17 cellular contexts compared by ENCODE assay signal in genomic region chr3:58112185-58112535, GRCh38.
DNase-seq lines count a peak whose midpoint lies in the region; ATAC-seq, FAIRE-seq and TF ChIP-seq lines count a peak whose summit lies in the region.
"Had no signal": no experiment of that assay in that cellular context is flagged by ENCODE, and none has a peak within 500 bp of the region (broad histone marks: within the 10 kb centered on the region; RNA-seq: fewer than 3 reads in every experiment).

No MANE protein-coding gene starts in this region.

- no peaks in the 10 kb centered on the region for H3K9me1 ChIP-seq in keratinocyte (ENCODE audit: control insufficient read depth, extremely low read depth, insufficient read depth, low read length)

- dilution Hi-C loops in keratinocyte (cut with MboI; ENCODE audit: extremely low pct_ligation_motif_present, low sequenced_read_pairs) = no loop called here

- H3K4me1 Mint-ChIP-seq in CD8-positive, alpha-beta memory T cell = peaks cover 37 to 51% (median 46%) of the 10 kb centered on the region in 3 donors

- H3K27me3 Mint-ChIP-seq in CD8-positive, alpha-beta memory T cell = no peaks in the 10 kb centered on the region
- H3K27me3 Mint-ChIP-seq: activated CD4-positive, alpha-beta T cell treated with anti-CD3 and anti-CD28 coated beads, Interleukin-2, amount 10 ng/mL, durations not matched to agents 7 days and 5 days; activated naive CD4-positive, alpha-beta T cell treated with anti-CD3 and anti-CD28 coated beads, Interleukin-2, amount 50 U/mL, for 24 hours had no signal

- ATAC-seq in HG02642 (IDR thresholded peaks at IDR 0.05; ENCODE audit: poor library complexity, unreplicated experiment) = no peak

- H3K9me2 ChIP-seq in PC-9 (ENCODE audit: insufficient read depth) = no peaks in the 10 kb centered on the region

- H3K4me3 ChIP-seq in CD8-positive, alpha-beta memory T cell (ENCODE audit: low read length) = no peak overlapping the region
- no peak overlapping the region for H3K4me3 ChIP-seq in PC-9
- H3K4me3 ChIP-seq in keratinocyte (ENCODE audit: control insufficient read depth in 2 of 3, extremely low read depth in 1 of 3, insufficient read depth in 2 of 3, low read depth in 1 of 3, low read length in 3 of 3) = no peak overlapping the region
- H3K4me3 ChIP-seq in skin epidermis = peak overlapping the region in 1 of 7 experiments; percentile 7
- H3K4me3 ChIP-seq: SK-N-MC had no signal

- H3F3A ChIP-seq in PC-9 (ENCODE audit: insufficient read depth, low read depth) = peaks cover 34% of the 10 kb centered on the region

- peak overlapping the region in 5 of 7 donors; percentile 20 to 78 (median 52) for H3K4me3 Mint-ChIP-seq in CD8-positive, alpha-beta memory T cell
- H3K4me3 Mint-ChIP-seq: activated CD4-positive, alpha-beta T cell treated with anti-CD3 and anti-CD28 coated beads, Interleukin-2, amount 10 ng/mL, durations not matched to agents 7 days and 5 days; activated naive CD4-positive, alpha-beta T cell treated with anti-CD3 and anti-CD28 coated beads, Interleukin-2, amount 50 U/mL, for 24 hours; immature natural killer cell had no signal

- peaks cover 15% of the 10 kb centered on the region for H3K36me3 ChIP-seq in CD8-positive, alpha-beta memory T cell (ENCODE audit: insufficient read depth, low read length)
- H3K36me3 ChIP-seq in PC-9 (ENCODE audit: low read depth) (peaks cover 35% of the 10 kb centered on the region), keratinocyte (ENCODE audit: control insufficient read depth in 2 of 2, extremely low read depth in 1 of 2, insufficient read depth in 2 of 2, low read length in 2 of 2) (peaks cover 60 to 79% of the 10 kb centered on the region in 2 experiments)

- POLR2A ChIA-PET in CD8-positive, alpha-beta memory T cell (lab: Charles Lee) = no interaction called here
- POLR2A ChIA-PET in PC-9 (lab: Charles Lee; ENCODE audit: unreplicated experiment) = interaction anchor here (0.6 kb wide), 1 partner anchor 265 kb away, joined by 8 read pairs; no protein-coding TSS in a partner anchor

- FAIRE-seq in keratinocyte (lab: Jason Lieb, UNC) = no peak

- intact Hi-C loops in PC-9 (cut with micrococcal nuclease; ENCODE audit: unreplicated experiment) = loop anchor here (2.0 to 5.0 kb wide), 2 partner anchors 51 to 60 kb away; no protein-coding TSS in a partner anchor

- H3K9me3 ChIP-seq in CD8-positive, alpha-beta memory T cell (ENCODE audit: low read length) = no peaks in the 10 kb centered on the region
- H3K9me3 ChIP-seq in PC-9 (ENCODE audit: insufficient read depth, low read depth) (no peaks in the 10 kb centered on the region), keratinocyte (ENCODE audit: control insufficient read depth, low read depth, low read length) (no peaks in the 10 kb centered on the region)

- no peaks in the 10 kb centered on the region for H3K9me3 Mint-ChIP-seq in CD8-positive, alpha-beta memory T cell
- H3K9me3 Mint-ChIP-seq: activated CD4-positive, alpha-beta T cell treated with anti-CD3 and anti-CD28 coated beads, Interleukin-2, amount 10 ng/mL, durations not matched to agents 7 days and 5 days; activated naive CD4-positive, alpha-beta T cell treated with anti-CD3 and anti-CD28 coated beads, Interleukin-2, amount 50 U/mL, for 24 hours; immature natural killer cell had no signal

- H4K20me1 ChIP-seq in PC-9 (ENCODE audit: insufficient read depth) = peaks cover 20% of the 10 kb centered on the region
- H4K20me1 ChIP-seq in keratinocyte (ENCODE audit: control insufficient read depth, extremely low read depth, insufficient read depth, low read length) = peaks cover 31% of the 10 kb centered on the region

- H3K4me2 ChIP-seq in PC-9 (peak overlapping the region; percentile 63), keratinocyte (ENCODE audit: control insufficient read depth, extremely low read depth, insufficient read depth, low read depth, low read length) (no peak overlapping the region)

- H3K27ac ChIP-seq in CD8-positive, alpha-beta memory T cell (ENCODE audit: low read depth, low read length) = no peak overlapping the region
- peak overlapping the region; percentile 68 for H3K27ac ChIP-seq in PC-9
- peak overlapping the region; percentile 22 for H3K27ac ChIP-seq in keratinocyte (ENCODE audit: control insufficient read depth, insufficient read depth, low read length)
- peak overlapping the region in 18 of 21 experiments; percentile 31 to 81 (median 68) for H3K27ac ChIP-seq in skin epidermis
- H3K27ac ChIP-seq: SK-N-MC had no signal

- H2AFZ ChIP-seq in PC-9 (no peak overlapping the region), keratinocyte (ENCODE audit: control insufficient read depth, low read length) (no peak overlapping the region)

- peaks cover 27 to 52% (median 33%) of the 10 kb centered on the region in 3 donors for H3K36me3 Mint-ChIP-seq in CD8-positive, alpha-beta memory T cell

- no TSS peak for BruUV-seq in PC-9 (replicated peaks; lab: Mats Ljungman, UMichigan)

- CTCF ChIA-PET in CD8-positive, alpha-beta memory T cell (lab: Charles Lee) = no interaction called here
- CTCF ChIA-PET in PC-9 (lab: Charles Lee) = no interaction called here

- no peak for DNase-seq in CD8-positive, alpha-beta memory T cell
- no peak for DNase-seq in PC-9
- DNase-seq in keratinocyte (ENCODE audit: low read depth, low spot score) = no peak
- DNase-seq in stimulated activated CD4-positive, alpha-beta T cell treated with anti-CD3 and anti-CD28 coated beads, Interleukin-15, amount 100 ng/mL, for 24 hours = no peak
- no peak for DNase-seq in NCI-H1105 (lab: John Stamatoyannopoulos, UW)
- DNase-seq in foreskin melanocyte = no peak
- DNase-seq: activated CD4-positive, alpha-beta T cell treated with anti-CD3 and anti-CD28 coated beads, Interleukin-2, amount 10 ng/mL, durations not matched to agents 7 days and 5 days; activated T-cell treated with anti-CD3 and anti-CD28 coated beads, Interleukin-2, amount 50 U/mL, for 1 hour; GOT3; immature natural killer cell; NCI-H69; OCI-M1; retina had no signal

- H3K27ac Mint-ChIP-seq in CD8-positive, alpha-beta memory T cell = peak overlapping the region in 7 of 8 donors; percentile 5 to 95 (median 75)
- H3K27ac Mint-ChIP-seq: activated CD4-positive, alpha-beta T cell treated with anti-CD3 and anti-CD28 coated beads, Interleukin-2, amount 10 ng/mL, durations not matched to agents 7 days and 5 days had no signal

- peaks cover 29% of the 10 kb centered on the region for H3K79me2 ChIP-seq in PC-9 (ENCODE audit: low read depth)
- peaks cover 61% of the 10 kb centered on the region for H3K79me2 ChIP-seq in keratinocyte (ENCODE audit: control insufficient read depth, insufficient read depth, low read length)

- H3K4me1 ChIP-seq in CD8-positive, alpha-beta memory T cell (ENCODE audit: insufficient read depth, low read length) = peaks cover 33% of the 10 kb centered on the region
- H3K4me1 ChIP-seq in PC-9 (replicated peaks; ENCODE audit: insufficient read depth) = peaks cover 20% of the 10 kb centered on the region
- peaks cover 22% of the 10 kb centered on the region for H3K4me1 ChIP-seq in keratinocyte (ENCODE audit: control insufficient read depth, extremely low read depth, insufficient read depth, low read length)

- H3K9ac ChIP-seq in keratinocyte (ENCODE audit: control insufficient read depth, extremely low read depth, insufficient read depth, low read length) = no peak overlapping the region

- H3K27me3 ChIP-seq in CD8-positive, alpha-beta memory T cell (ENCODE audit: insufficient read depth, low read length, poor library complexity, severe bottlenecking) = no peaks in the 10 kb centered on the region
- H3K27me3 ChIP-seq in PC-9 (ENCODE audit: insufficient read depth, low read depth) = no peaks in the 10 kb centered on the region
- H3K27me3 ChIP-seq in keratinocyte (ENCODE audit: control insufficient read depth, extremely low read depth, insufficient read depth, low read length) = no peaks in the 10 kb centered on the region

- TF ChIP-seq CTCF in PC-9 (conservative IDR thresholded peaks at IDR 0.05) (no peak), keratinocyte (optimal IDR thresholded peaks at IDR 0.05 in 1 of 3, IDR thresholded peaks at IDR 0.05 in 1 of 3, conservative IDR thresholded peaks at IDR 0.05 in 1 of 3; ENCODE audit: extremely low read depth in 1 of 3, insufficient read depth in 2 of 3, low read length in 3 of 3) (no peak)
